1 cellular context compared by ENCODE assay signal in the genomic region with DNA sequence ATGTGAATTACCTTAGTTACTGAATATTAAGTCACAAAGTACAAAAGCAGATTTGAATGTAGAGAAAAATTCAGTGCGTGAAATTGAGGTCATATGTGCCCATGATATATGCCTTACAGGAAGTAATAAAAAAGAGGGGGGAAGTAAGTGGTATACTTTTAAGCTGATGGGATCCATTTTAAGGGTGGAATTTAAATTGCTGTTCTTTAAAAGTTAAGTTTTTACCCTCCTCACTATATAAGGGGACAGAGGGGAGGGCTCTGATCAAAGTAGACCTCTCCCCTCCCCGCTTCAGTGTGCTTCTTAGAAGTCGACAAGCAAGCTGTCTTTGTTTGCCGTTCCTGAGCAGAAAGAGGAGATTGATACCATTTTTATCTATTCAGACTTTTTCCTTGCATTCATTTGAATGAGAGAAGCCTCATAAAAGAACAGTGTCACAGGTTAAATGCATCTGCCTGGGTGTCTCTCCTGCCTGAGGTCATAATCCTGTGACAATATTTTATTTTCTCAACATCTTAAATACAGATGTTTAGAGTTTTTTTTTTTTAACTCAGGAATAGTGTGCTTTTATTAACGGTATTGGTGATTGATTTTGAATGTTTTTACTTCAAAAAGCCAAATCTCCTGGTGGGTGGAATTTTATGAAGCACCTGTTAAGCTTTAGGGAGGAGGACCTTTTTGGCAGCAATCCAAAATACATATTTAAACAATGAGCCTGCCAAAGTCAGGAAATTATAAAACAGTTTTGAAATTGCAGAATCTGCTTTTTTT.
A peak's percentile ranks its signal among the peaks of the same experiment; 100 is the strongest.
TF ChIP-seq lines count a peak whose summit lies in the region.

No MANE protein-coding gene starts in this region.

TF ChIP-seq in HEK293, 187 proteins besides CTCF, POLR2A, EP300 and RAD21 (continued from another document and continues in another):
- TF ChIP-seq ZNF157 (tag by site-specific recombination; IDR thresholded peaks at IDR 0.05), result no peak
- TF ChIP-seq ZNF404 (tag by site-specific recombination; IDR thresholded peaks at IDR 0.05), result no peak
- no peak for TF ChIP-seq ZNF426 (tag by site-specific recombination; IDR thresholded peaks at IDR 0.05)
- TF ChIP-seq, protein P1, sequence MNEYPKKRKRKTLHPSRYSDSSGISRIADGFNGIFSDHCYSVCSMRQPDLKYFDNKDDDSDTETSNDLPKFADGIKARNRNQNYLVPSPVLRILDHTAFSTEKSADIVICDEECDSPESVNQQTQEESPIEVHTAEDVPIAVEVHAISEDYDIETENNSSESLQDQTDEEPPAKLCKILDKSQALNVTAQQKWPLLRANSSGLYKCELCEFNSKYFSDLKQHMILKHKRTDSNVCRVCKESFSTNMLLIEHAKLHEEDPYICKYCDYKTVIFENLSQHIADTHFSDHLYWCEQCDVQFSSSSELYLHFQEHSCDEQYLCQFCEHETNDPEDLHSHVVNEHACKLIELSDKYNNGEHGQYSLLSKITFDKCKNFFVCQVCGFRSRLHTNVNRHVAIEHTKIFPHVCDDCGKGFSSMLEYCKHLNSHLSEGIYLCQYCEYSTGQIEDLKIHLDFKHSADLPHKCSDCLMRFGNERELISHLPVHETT (tag by site-specific recombination; IDR thresholded peaks at IDR 0.05), result no peak
- no peak for TF ChIP-seq HOXA7 (CRISPR knock-in tag; IDR thresholded peaks at IDR 0.05; ENCODE audit: borderline replicate concordance)
- TF ChIP-seq IKZF3 (tag by site-specific recombination; IDR thresholded peaks at IDR 0.05), result peak; percentile 75
- TF ChIP-seq, protein P2, sequence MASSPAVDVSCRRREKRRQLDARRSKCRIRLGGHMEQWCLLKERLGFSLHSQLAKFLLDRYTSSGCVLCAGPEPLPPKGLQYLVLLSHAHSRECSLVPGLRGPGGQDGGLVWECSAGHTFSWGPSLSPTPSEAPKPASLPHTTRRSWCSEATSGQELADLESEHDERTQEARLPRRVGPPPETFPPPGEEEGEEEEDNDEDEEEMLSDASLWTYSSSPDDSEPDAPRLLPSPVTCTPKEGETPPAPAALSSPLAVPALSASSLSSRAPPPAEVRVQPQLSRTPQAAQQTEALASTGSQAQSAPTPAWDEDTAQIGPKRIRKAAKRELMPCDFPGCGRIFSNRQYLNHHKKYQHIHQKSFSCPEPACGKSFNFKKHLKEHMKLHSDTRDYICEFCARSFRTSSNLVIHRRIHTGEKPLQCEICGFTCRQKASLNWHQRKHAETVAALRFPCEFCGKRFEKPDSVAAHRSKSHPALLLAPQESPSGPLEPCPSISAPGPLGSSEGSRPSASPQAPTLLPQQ (tag by site-specific recombination; IDR thresholded peaks at IDR 0.05), result no peak
- TF ChIP-seq ZNF214 (tag by site-specific recombination; IDR thresholded peaks at IDR 0.05; ENCODE audit: borderline replicate concordance), result no peak; the same call in 1 of the 2 replicates
- no peak for TF ChIP-seq ZNF677 (tag by site-specific recombination; IDR thresholded peaks at IDR 0.05)
- no peak for TF ChIP-seq GFI1B (tag by site-specific recombination; IDR thresholded peaks at IDR 0.05)
- TF ChIP-seq TCF7L2 (IDR thresholded peaks at IDR 0.05; ENCODE audit: borderline replicate concordance, low read depth, low read length), result no peak
- TF ChIP-seq ZNF660 (tag by site-specific recombination; IDR thresholded peaks at IDR 0.05), result no peak
- peak; percentile 30; the same call in 1 of the 2 replicates for TF ChIP-seq ZNF830 (tag by site-specific recombination; IDR thresholded peaks at IDR 0.05; ENCODE audit: low read depth)
- TF ChIP-seq ZNF792 (tag by site-specific recombination; IDR thresholded peaks at IDR 0.05), result no peak
- TF ChIP-seq YY2 (tag by site-specific recombination; IDR thresholded peaks at IDR 0.05), result no peak
- no peak for TF ChIP-seq REPIN1 (tag by site-specific recombination; IDR thresholded peaks at IDR 0.05; ENCODE audit: low read depth)
- TF ChIP-seq, protein P3, sequence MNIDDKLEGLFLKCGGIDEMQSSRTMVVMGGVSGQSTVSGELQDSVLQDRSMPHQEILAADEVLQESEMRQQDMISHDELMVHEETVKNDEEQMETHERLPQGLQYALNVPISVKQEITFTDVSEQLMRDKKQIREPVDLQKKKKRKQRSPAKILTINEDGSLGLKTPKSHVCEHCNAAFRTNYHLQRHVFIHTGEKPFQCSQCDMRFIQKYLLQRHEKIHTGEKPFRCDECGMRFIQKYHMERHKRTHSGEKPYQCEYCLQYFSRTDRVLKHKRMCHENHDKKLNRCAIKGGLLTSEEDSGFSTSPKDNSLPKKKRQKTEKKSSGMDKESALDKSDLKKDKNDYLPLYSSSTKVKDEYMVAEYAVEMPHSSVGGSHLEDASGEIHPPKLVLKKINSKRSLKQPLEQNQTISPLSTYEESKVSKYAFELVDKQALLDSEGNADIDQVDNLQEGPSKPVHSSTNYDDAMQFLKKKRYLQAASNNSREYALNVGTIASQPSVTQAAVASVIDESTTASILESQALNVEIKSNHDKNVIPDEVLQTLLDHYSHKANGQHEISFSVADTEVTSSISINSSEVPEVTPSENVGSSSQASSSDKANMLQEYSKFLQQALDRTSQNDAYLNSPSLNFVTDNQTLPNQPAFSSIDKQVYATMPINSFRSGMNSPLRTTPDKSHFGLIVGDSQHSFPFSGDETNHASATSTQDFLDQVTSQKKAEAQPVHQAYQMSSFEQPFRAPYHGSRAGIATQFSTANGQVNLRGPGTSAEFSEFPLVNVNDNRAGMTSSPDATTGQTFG (tag by site-specific recombination; IDR thresholded peaks at IDR 0.05; ENCODE audit: borderline replicate concordance), result no peak
- no peak for TF ChIP-seq ZBTB21 (tag by site-specific recombination; IDR thresholded peaks at IDR 0.05)
- TF ChIP-seq, protein P4, sequence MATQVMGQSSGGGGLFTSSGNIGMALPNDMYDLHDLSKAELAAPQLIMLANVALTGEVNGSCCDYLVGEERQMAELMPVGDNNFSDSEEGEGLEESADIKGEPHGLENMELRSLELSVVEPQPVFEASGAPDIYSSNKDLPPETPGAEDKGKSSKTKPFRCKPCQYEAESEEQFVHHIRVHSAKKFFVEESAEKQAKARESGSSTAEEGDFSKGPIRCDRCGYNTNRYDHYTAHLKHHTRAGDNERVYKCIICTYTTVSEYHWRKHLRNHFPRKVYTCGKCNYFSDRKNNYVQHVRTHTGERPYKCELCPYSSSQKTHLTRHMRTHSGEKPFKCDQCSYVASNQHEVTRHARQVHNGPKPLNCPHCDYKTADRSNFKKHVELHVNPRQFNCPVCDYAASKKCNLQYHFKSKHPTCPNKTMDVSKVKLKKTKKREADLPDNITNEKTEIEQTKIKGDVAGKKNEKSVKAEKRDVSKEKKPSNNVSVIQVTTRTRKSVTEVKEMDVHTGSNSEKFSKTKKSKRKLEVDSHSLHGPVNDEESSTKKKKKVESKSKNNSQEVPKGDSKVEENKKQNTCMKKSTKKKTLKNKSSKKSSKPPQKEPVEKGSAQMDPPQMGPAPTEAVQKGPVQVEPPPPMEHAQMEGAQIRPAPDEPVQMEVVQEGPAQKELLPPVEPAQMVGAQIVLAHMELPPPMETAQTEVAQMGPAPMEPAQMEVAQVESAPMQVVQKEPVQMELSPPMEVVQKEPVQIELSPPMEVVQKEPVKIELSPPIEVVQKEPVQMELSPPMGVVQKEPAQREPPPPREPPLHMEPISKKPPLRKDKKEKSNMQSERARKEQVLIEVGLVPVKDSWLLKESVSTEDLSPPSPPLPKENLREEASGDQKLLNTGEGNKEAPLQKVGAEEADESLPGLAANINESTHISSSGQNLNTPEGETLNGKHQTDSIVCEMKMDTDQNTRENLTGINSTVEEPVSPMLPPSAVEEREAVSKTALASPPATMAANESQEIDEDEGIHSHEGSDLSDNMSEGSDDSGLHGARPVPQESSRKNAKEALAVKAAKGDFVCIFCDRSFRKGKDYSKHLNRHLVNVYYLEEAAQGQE (tag by site-specific recombination; IDR thresholded peaks at IDR 0.05), result no peak
- no peak for TF ChIP-seq ZNF223 (tag by site-specific recombination; IDR thresholded peaks at IDR 0.05)
- TF ChIP-seq SP3 (tag by site-specific recombination; IDR thresholded peaks at IDR 0.05), result no peak
- TF ChIP-seq, protein P5, sequence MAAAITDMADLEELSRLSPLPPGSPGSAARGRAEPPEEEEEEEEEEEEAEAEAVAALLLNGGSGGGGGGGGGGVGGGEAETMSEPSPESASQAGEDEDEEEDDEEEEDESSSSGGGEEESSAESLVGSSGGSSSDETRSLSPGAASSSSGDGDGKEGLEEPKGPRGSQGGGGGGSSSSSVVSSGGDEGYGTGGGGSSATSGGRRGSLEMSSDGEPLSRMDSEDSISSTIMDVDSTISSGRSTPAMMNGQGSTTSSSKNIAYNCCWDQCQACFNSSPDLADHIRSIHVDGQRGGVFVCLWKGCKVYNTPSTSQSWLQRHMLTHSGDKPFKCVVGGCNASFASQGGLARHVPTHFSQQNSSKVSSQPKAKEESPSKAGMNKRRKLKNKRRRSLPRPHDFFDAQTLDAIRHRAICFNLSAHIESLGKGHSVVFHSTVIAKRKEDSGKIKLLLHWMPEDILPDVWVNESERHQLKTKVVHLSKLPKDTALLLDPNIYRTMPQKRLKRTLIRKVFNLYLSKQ (tag by site-specific recombination; IDR thresholded peaks at IDR 0.05; ENCODE audit: borderline replicate concordance), result no peak
- peak; percentile 38; the same call in 1 of the 2 replicates for TF ChIP-seq ZNF596 (tag by site-specific recombination; IDR thresholded peaks at IDR 0.05)
- no peak for TF ChIP-seq MZF1 (tag by site-specific recombination; IDR thresholded peaks at IDR 0.05; ENCODE audit: borderline replicate concordance)
- TF ChIP-seq ZNF658 (tag by site-specific recombination; IDR thresholded peaks at IDR 0.05), result no peak
- TF ChIP-seq ZNF10 (tag by site-specific recombination; IDR thresholded peaks at IDR 0.05), result peak; percentile 78
- TF ChIP-seq, protein P6, sequence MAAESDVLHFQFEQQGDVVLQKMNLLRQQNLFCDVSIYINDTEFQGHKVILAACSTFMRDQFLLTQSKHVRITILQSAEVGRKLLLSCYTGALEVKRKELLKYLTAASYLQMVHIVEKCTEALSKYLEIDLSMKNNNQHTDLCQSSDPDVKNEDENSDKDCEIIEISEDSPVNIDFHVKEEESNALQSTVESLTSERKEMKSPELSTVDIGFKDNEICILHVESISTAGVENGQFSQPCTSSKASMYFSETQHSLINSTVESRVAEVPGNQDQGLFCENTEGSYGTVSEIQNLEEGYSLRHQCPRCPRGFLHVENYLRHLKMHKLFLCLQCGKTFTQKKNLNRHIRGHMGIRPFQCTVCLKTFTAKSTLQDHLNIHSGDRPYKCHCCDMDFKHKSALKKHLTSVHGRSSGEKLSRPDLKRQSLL (tag by site-specific recombination; IDR thresholded peaks at IDR 0.05), result no peak
- TF ChIP-seq, protein P7, sequence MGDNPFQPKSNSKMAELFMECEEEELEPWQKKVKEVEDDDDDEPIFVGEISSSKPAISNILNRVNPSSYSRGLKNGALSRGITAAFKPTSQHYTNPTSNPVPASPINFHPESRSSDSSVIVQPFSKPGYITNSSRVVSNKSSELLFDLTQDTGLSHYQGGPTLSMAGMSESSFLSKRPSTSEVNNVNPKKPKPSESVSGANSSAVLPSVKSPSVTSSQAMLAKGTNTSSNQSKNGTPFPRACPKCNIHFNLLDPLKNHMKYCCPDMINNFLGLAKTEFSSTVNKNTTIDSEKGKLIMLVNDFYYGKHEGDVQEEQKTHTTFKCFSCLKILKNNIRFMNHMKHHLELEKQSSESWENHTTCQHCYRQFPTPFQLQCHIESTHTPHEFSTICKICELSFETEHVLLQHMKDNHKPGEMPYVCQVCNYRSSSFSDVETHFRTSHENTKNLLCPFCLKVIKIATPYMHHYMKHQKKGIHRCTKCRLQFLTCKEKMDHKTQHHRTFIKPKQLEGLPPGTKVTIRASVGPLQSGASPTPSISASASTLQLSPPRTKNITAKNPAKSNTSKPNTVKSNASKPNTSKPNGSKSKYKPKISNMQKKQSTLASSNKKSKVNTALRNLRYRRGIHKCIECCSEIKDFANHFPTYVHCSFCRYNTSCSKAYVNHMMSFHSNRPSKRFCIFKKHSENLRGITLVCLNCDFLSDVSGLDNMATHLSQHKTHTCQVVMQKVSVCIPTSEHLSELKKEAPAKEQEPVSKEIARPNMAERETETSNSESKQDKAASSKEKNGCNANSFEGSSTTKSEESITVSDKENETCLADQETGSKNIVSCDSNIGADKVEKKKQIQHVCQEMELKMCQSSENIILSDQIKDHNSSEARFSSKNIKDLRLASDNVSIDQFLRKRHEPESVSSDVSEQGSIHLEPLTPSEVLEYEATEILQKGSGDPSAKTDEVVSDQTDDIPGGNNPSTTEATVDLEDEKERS (tag by site-specific recombination; IDR thresholded peaks at IDR 0.05), result no peak
- TF ChIP-seq ZNF768 (tag by site-specific recombination; IDR thresholded peaks at IDR 0.05), result no peak
- TF ChIP-seq, protein P8, sequence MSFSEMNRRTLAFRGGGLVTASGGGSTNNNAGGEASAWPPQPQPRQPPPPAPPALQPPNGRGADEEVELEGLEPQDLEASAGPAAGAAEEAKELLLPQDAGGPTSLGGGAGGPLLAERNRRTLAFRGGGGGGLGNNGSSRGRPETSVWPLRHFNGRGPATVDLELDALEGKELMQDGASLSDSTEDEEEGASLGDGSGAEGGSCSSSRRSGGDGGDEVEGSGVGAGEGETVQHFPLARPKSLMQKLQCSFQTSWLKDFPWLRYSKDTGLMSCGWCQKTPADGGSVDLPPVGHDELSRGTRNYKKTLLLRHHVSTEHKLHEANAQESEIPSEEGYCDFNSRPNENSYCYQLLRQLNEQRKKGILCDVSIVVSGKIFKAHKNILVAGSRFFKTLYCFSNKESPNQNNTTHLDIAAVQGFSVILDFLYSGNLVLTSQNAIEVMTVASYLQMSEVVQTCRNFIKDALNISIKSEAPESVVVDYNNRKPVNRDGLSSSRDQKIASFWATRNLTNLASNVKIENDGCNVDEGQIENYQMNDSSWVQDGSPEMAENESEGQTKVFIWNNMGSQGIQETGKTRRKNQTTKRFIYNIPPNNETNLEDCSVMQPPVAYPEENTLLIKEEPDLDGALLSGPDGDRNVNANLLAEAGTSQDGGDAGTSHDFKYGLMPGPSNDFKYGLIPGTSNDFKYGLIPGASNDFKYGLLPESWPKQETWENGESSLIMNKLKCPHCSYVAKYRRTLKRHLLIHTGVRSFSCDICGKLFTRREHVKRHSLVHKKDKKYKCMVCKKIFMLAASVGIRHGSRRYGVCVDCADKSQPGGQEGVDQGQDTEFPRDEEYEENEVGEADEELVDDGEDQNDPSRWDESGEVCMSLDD (tag by site-specific recombination; IDR thresholded peaks at IDR 0.05), result no peak
- TF ChIP-seq, protein P9, sequence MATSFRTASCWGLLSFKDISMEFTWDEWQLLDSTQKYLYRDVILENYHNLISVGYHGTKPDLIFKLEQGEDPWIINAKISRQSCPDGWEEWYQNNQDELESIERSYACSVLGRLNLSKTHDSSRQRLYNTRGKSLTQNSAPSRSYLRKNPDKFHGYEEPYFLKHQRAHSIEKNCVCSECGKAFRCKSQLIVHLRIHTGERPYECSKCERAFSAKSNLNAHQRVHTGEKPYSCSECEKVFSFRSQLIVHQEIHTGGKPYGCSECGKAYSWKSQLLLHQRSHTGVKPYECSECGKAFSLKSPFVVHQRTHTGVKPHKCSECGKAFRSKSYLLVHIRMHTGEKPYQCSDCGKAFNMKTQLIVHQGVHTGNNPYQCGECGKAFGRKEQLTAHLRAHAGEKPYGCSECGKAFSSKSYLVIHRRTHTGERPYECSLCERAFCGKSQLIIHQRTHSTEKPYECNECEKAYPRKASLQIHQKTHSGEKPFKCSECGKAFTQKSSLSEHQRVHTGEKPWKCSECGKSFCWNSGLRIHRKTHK (tag by site-specific recombination; IDR thresholded peaks at IDR 0.05), result no peak
- TF ChIP-seq, protein P10, sequence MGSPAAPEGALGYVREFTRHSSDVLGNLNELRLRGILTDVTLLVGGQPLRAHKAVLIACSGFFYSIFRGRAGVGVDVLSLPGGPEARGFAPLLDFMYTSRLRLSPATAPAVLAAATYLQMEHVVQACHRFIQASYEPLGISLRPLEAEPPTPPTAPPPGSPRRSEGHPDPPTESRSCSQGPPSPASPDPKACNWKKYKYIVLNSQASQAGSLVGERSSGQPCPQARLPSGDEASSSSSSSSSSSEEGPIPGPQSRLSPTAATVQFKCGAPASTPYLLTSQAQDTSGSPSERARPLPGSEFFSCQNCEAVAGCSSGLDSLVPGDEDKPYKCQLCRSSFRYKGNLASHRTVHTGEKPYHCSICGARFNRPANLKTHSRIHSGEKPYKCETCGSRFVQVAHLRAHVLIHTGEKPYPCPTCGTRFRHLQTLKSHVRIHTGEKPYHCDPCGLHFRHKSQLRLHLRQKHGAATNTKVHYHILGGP (tag by site-specific recombination; IDR thresholded peaks at IDR 0.05), result no peak
- no peak for TF ChIP-seq ZNF785 (tag by site-specific recombination; IDR thresholded peaks at IDR 0.05)
